17 cellular contexts compared by ENCODE assay signal in the genomic region with DNA sequence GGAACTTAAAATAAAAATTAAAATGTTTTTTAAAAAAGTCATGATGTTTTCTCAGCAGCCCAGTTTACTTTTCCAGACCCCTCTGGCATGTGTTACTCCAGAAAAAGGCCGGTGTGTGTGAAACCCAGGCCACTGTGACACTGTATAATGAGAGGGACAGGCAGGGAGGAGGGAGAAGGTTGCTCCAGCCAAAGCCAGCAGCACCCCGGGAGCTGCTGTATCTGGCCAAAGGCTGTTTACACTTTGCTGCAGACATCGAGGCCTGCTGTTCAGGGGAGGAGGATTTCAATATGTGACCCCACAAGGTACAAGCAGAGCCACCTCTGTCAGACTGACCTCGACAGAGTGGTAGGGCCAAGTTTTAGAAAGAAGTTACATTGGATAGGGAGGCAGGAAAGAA.
"Had no signal": no experiment of that assay in that cellular context is flagged by ENCODE, and none has a peak within 500 bp of the region (broad histone marks: within the 10 kb centered on the region; RNA-seq: fewer than 3 reads in every experiment).

No MANE protein-coding gene starts in this region.

- ATAC-seq: activated CD4-positive, CD25-positive, alpha-beta regulatory T cell treated with anti-CD3 and anti-CD28 coated beads, Interleukin-2, amount 50 U/mL, for 24 hours; right cardiac atrium; stimulated activated effector memory CD8-positive, alpha-beta T cell treated with anti-CD3 and anti-CD28 coated beads, Interleukin-12 subunit alpha, Interleukin-12 subunit beta, amount 100 ng/mL, for 72 hours had no signal

- H3K9me3 ChIP-seq: colonic mucosa had no signal

- H3K9me3 Mint-ChIP-seq: stimulated activated effector memory CD8-positive, alpha-beta T cell treated with anti-CD3 and anti-CD28 coated beads, Interleukin-12 subunit alpha, Interleukin-12 subunit beta, amount 100 ng/mL, for 72 hours had no signal

- DNase-seq: activated CD4-positive, alpha-beta T cell treated with anti-CD3 and anti-CD28 coated beads, Interleukin-2, amount 50 U/mL, for 4 hours; activated gamma-delta T cell; activated naive CD8-positive, alpha-beta T cell treated with anti-CD3 and anti-CD28 coated beads, Interleukin-2, amount 10 ng/mL, durations not matched to agents 7 days and 5 days; activated T-cell treated with anti-CD3 and anti-CD28 coated beads, Interleukin-2, amount 50 U/mL, for 48 hours; colonic mucosa; effector CD8-positive, alpha-beta T cell; hippocampal formation; naive B cell; posterior cingulate gyrus; right cardiac atrium; substantia nigra; T-helper 2 cell had no signal

- H3K36me3 ChIP-seq: colonic mucosa had no signal

- H3K27me3 ChIP-seq: colonic mucosa had no signal

- H3K36me3 Mint-ChIP-seq: mesothelial cell of epicardium; naive B cell; stimulated activated effector memory CD8-positive, alpha-beta T cell treated with anti-CD3 and anti-CD28 coated beads, Interleukin-12 subunit alpha, Interleukin-12 subunit beta, amount 100 ng/mL, for 72 hours had no signal

- FAIRE-seq: TTC549 had no signal

- H3K27ac ChIP-seq: colonic mucosa, epithelial cell of prostate had no signal

- H3K4me3 ChIP-seq: colonic mucosa had no signal

- H3K27me3 Mint-ChIP-seq: naive B cell had no signal

- H3K4me1 ChIP-seq: colonic mucosa had no signal

- H3K4me3 Mint-ChIP-seq: activated naive CD8-positive, alpha-beta T cell treated with anti-CD3 and anti-CD28 coated beads, Interleukin-2, amount 10 ng/mL, durations not matched to agents 7 days and 5 days; mesothelial cell of epicardium; naive B cell; stimulated activated effector memory CD8-positive, alpha-beta T cell treated with anti-CD3 and anti-CD28 coated beads, Interleukin-12 subunit alpha, Interleukin-12 subunit beta, amount 100 ng/mL, for 72 hours had no signal

- H3K4me1 Mint-ChIP-seq: mesothelial cell of epicardium had no signal

- H3K27ac Mint-ChIP-seq: activated naive CD8-positive, alpha-beta T cell treated with anti-CD3 and anti-CD28 coated beads, Interleukin-2, amount 10 ng/mL, durations not matched to agents 7 days and 5 days; mesothelial cell of epicardium; stimulated activated effector memory CD8-positive, alpha-beta T cell treated with anti-CD3 and anti-CD28 coated beads, Interleukin-12 subunit alpha, Interleukin-12 subunit beta, amount 100 ng/mL, for 72 hours had no signal
